ENCODE assay signal across 13 cellular contexts in the genomic region with DNA sequence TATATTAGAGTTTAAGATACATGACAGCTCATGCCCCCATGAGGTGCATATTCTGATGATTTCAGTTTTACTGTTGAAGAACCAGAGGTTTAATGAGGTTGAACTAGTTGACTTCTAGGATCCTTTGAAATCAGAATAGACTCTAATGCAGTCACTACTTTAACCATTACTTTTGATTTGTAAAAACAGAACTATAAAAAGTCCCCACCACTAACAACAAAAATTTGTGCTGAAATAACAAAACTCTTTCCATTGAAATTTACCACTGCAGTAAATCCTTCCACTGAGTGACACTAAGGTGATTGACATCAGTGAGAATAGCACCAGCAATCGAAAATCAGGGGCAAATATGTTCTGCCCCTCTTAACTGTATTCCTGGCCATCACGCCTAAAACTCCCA.
DNase-seq lines count a peak whose midpoint lies in the region; ATAC-seq lines count a peak whose summit lies in the region.
"Had no signal": no experiment of that assay in that cellular context is flagged by ENCODE, and none has a peak within 500 bp of the region (broad histone marks: within the 10 kb centered on the region; RNA-seq: fewer than 3 reads in every experiment).

No MANE protein-coding gene starts in this region.

- peaks cover 0 to 40% of the 10 kb centered on the region in 2 donors for H3K36me3 Mint-ChIP-seq in activated naive CD4-positive, alpha-beta T cell treated with anti-CD3 and anti-CD28 coated beads, Interleukin-2, amount 50 U/mL, for 72 hours

- peak; percentile 68 to 85 for ATAC-seq in activated naive CD4-positive, alpha-beta T cell treated with anti-CD3 and anti-CD28 coated beads, Interleukin-2, amount 50 U/mL, for 72 hours
- ATAC-seq in GM21717 (IDR thresholded peaks at IDR 0.05; ENCODE audit: unreplicated experiment): peak; percentile 52
- ATAC-seq in HG03442 (IDR thresholded peaks at IDR 0.05; ENCODE audit: unreplicated experiment): peak; percentile 63
- no peak for ATAC-seq in HG03439 (IDR thresholded peaks at IDR 0.05; ENCODE audit: unreplicated experiment)
- ATAC-seq in GM19455 (IDR thresholded peaks at IDR 0.05; ENCODE audit: unreplicated experiment): no peak
- ATAC-seq in GM21825 (IDR thresholded peaks at IDR 0.05; ENCODE audit: unreplicated experiment): no peak

- DNase-seq in activated naive CD4-positive, alpha-beta T cell treated with anti-CD3 and anti-CD28 coated beads, Interleukin-2, amount 50 U/mL, for 72 hours (ENCODE audit: low spot score in 2 of 2): no peak
- no peak for DNase-seq in activated naive CD4-positive, alpha-beta T cell treated with Interleukin-2 at 50 U/mL for 16 hours
- no peak for DNase-seq in DMS53 (lab: John Stamatoyannopoulos, UW)
- DNase-seq: effector memory CD4-positive, alpha-beta T cell; H9; NCI-H2171; SIG-M5; T-helper 9 cell had no signal

- peaks cover 6 to 23% of the 10 kb centered on the region in 2 donors for H3K9me3 Mint-ChIP-seq in activated naive CD4-positive, alpha-beta T cell treated with anti-CD3 and anti-CD28 coated beads, Interleukin-2, amount 50 U/mL, for 72 hours
- H3K9me3 Mint-ChIP-seq: H9 had no signal

- H3K27ac Mint-ChIP-seq in activated naive CD4-positive, alpha-beta T cell treated with anti-CD3 and anti-CD28 coated beads, Interleukin-2, amount 50 U/mL, for 72 hours: no peak overlapping the region
- H3K27ac Mint-ChIP-seq: H9 had no signal

Comparison
In these comparisons a context has a peak if more than half of its experiments do, and no peak if none do; other contexts are left out.
1. ATAC-seq: peak in activated naive CD4-positive, alpha-beta T cell treated with anti-CD3 and anti-CD28 coated beads, Interleukin-2, amount 50 U/mL, for 72 hours (2 of 2), GM21717 (single experiment) and HG03442 (single experiment); none in HG03439 (single experiment), GM19455 (single experiment) and GM21825 (single experiment).